ENCODE assay signal across 1 cellular context in the genomic region with DNA sequence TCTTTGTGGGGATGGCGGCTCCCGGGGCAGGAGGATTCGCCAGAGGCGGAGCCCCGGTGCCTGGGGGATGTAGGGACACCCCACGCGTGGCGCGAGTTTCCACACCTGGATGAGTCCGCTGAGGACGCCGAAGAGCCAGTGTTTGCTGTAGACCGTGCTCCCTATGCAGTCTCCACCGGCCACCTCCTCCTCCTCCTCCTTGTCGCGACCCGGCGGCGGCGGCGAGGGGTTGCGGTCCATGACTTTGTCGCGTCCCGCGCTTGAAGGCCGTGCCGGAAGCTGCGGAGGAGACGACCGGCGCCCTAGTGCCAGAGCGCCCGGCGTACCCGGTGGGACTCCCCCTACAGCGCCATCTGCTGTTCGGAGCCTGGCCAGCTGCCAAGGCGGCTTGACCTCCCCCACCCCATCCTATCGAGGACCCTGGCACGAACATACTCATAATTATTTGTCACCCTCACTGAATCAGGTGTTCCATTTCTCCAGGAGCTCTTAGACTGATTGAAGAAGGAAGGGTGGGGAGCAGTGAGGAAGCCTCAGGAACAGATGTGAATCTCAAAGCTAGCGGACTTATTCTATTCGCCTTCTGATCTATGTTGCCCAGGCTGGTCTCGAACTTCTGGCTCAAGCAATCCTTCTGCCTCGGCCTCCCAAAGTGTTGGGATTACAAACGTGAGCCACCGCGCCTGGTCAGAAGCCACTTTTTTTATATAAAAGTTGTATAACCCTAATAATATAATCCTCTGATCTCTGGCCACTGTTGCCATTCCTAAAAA.
TF ChIP-seq lines count a peak whose summit lies in the region.

A gene with protein sequence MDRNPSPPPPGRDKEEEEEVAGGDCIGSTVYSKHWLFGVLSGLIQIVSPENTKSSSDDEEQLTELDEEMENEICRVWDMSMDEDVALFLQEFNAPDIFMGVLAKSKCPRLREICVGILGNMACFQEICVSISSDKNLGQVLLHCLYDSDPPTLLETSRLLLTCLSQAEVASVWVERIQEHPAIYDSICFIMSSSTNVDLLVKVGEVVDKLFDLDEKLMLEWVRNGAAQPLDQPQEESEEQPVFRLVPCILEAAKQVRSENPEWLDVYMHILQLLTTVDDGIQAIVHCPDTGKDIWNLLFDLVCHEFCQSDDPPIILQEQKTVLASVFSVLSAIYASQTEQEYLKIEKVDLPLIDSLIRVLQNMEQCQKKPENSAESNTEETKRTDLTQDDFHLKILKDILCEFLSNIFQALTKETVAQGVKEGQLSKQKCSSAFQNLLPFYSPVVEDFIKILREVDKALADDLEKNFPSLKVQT (minus strand): TSS at position 281 of the 773 bp plus-strand sequence. CDS start 41 bp downstream, at position 240.

TF ChIP-seq in HepG2, 621 proteins besides CTCF, POLR2A, EP300 and RAD21 (continued from another document and continues in another):
- TF ChIP-seq HNF4G (IDR thresholded peaks at IDR 0.05; ENCODE audit: borderline replicate concordance, low read depth, low read length) (no peak), HNF4G (CRISPR knock-in tag; IDR thresholded peaks at IDR 0.05; ENCODE audit: borderline replicate concordance, low read depth) (0 out of 2 replicates have a peak, but pooled peaks have one; percentile 19), RBAK (CRISPR knock-in tag; IDR thresholded peaks at IDR 0.05) (no peak), ZNF7 (CRISPR knock-in tag; IDR thresholded peaks at IDR 0.05) (no peak), PRMT3 (CRISPR knock-in tag; IDR thresholded peaks at IDR 0.05; ENCODE audit: borderline replicate concordance, low read depth) (peak; percentile 32; the same call in 1 of the 2 replicates), SRY (CRISPR knock-in tag; IDR thresholded peaks at IDR 0.05) (peak; percentile 84), ZZZ3 (CRISPR knock-in tag; IDR thresholded peaks at IDR 0.05; ENCODE audit: borderline replicate concordance) (peak; percentile 88), CHD2 (IDR thresholded peaks at IDR 0.05; ENCODE audit: low read depth, low read length) (no peak; the same call in 1 of the 2 replicates), MEIS1 (CRISPR knock-in tag; IDR thresholded peaks at IDR 0.05; ENCODE audit: borderline replicate concordance) (peak; percentile 59; the same call in 1 of the 2 replicates), ZNF367 (CRISPR knock-in tag; IDR thresholded peaks at IDR 0.05; ENCODE audit: borderline replicate concordance) (no peak), ZNF713 (CRISPR knock-in tag; IDR thresholded peaks at IDR 0.05) (no peak), DMAP1 (CRISPR knock-in tag; IDR thresholded peaks at IDR 0.05) (peak; percentile 91), ZNF83 (CRISPR knock-in tag; IDR thresholded peaks at IDR 0.05; ENCODE audit: borderline replicate concordance) (no peak), NFIC (IDR thresholded peaks at IDR 0.05; ENCODE audit: low read length) (no peak), CBX5 (CRISPR knock-in tag; IDR thresholded peaks at IDR 0.05; ENCODE audit: borderline replicate concordance) (peak; percentile 72; the same call in 1 of the 2 replicates), CAMTA2 (CRISPR knock-in tag; IDR thresholded peaks at IDR 0.05; ENCODE audit: borderline replicate concordance) (no peak; the same call in 1 of the 2 replicates), FOXM1 (CRISPR knock-in tag; IDR thresholded peaks at IDR 0.05) (no peak), FOXP1 (IDR thresholded peaks at IDR 0.05) (no peak), FOXP1 (CRISPR knock-in tag; IDR thresholded peaks at IDR 0.05) (no peak), NONO (IDR thresholded peaks at IDR 0.05) (no peak), NONO (CRISPR knock-in tag; conservative IDR thresholded peaks at IDR 0.05) (peak; percentile 85; the same call in 1 of the 2 replicates), ZNF792 (CRISPR knock-in tag; IDR thresholded peaks at IDR 0.05) (peak; percentile 95), BRCA1 (CRISPR knock-in tag; IDR thresholded peaks at IDR 0.05) (0 out of 2 replicates have a peak, but pooled peaks have one; percentile 64), ZNF761 (CRISPR knock-in tag; conservative IDR thresholded peaks at IDR 0.05) (peak; percentile 78; the same call in 1 of the 2 replicates)
- TF ChIP-seq, protein P1, sequence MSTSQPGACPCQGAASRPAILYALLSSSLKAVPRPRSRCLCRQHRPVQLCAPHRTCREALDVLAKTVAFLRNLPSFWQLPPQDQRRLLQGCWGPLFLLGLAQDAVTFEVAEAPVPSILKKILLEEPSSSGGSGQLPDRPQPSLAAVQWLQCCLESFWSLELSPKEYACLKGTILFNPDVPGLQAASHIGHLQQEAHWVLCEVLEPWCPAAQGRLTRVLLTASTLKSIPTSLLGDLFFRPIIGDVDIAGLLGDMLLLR (CRISPR knock-in tag; IDR thresholded peaks at IDR 0.05): peak; percentile 81; the same call in 1 of the 2 replicates
- TF ChIP-seq, protein P2, sequence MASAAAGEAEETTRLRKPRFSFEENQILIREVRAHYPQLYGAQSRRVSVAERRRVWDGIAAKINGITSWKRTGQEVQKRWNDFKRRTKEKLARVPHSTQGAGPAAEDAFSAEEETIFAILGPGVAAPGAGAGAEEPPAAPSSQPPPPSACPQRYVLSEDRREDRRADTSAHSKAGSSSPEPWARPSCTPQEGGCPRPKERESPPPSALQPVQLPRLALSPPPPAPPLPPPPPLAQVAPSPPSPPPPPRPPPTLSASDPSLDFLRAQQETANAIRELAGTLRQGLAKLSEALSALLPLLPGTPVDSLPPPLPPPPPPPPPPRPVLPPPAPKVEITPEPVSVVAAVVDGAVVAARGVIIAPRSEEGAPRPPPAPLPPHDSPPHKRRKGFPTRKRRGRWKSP (CRISPR knock-in tag; IDR thresholded peaks at IDR 0.05): peak; percentile 81
- TF ChIP-seq, protein P3, sequence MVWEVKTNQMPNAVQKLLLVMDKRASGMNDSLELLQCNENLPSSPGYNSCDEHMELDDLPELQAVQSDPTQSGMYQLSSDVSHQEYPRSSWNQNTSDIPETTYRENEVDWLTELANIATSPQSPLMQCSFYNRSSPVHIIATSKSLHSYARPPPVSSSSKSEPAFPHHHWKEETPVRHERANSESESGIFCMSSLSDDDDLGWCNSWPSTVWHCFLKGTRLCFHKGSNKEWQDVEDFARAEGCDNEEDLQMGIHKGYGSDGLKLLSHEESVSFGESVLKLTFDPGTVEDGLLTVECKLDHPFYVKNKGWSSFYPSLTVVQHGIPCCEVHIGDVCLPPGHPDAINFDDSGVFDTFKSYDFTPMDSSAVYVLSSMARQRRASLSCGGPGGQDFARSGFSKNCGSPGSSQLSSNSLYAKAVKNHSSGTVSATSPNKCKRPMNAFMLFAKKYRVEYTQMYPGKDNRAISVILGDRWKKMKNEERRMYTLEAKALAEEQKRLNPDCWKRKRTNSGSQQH (CRISPR knock-in tag; IDR thresholded peaks at IDR 0.05; ENCODE audit: low read depth): no peak; the same call in 1 of the 2 replicates
- TF ChIP-seq, protein P4, sequence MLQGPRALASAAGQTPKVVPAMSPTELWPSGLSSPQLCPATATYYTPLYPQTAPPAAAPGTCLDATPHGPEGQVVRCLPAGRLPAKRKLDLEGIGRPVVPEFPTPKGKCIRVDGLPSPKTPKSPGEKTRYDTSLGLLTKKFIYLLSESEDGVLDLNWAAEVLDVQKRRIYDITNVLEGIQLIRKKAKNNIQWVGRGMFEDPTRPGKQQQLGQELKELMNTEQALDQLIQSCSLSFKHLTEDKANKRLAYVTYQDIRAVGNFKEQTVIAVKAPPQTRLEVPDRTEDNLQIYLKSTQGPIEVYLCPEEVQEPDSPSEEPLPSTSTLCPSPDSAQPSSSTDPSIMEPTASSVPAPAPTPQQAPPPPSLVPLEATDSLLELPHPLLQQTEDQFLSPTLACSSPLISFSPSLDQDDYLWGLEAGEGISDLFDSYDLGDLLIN (CRISPR knock-in tag; IDR thresholded peaks at IDR 0.05; ENCODE audit: borderline replicate concordance): no peak
- TF ChIP-seq, protein P5, sequence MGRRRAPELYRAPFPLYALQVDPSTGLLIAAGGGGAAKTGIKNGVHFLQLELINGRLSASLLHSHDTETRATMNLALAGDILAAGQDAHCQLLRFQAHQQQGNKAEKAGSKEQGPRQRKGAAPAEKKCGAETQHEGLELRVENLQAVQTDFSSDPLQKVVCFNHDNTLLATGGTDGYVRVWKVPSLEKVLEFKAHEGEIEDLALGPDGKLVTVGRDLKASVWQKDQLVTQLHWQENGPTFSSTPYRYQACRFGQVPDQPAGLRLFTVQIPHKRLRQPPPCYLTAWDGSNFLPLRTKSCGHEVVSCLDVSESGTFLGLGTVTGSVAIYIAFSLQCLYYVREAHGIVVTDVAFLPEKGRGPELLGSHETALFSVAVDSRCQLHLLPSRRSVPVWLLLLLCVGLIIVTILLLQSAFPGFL (CRISPR knock-in tag; IDR thresholded peaks at IDR 0.05): no peak
- TF ChIP-seq, protein P6, sequence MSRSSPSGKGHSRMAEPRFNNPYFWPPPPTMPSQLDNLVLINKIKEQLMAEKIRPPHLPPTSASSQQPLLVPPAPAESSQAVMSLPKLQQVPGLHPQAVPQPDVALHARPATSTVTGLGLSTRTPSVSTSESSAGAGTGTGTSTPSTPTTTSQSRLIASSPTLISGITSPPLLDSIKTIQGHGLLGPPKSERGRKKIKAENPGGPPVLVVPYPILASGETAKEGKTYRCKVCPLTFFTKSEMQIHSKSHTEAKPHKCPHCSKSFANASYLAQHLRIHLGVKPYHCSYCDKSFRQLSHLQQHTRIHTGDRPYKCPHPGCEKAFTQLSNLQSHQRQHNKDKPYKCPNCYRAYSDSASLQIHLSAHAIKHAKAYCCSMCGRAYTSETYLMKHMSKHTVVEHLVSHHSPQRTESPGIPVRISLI (CRISPR knock-in tag; IDR thresholded peaks at IDR 0.05; ENCODE audit: borderline replicate concordance): peak; percentile 62; the same call in 1 of the 2 replicates
- TF ChIP-seq, protein P7, sequence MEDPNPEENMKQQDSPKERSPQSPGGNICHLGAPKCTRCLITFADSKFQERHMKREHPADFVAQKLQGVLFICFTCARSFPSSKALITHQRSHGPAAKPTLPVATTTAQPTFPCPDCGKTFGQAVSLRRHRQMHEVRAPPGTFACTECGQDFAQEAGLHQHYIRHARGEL (CRISPR knock-in tag; IDR thresholded peaks at IDR 0.05): no peak
- TF ChIP-seq, protein P8, sequence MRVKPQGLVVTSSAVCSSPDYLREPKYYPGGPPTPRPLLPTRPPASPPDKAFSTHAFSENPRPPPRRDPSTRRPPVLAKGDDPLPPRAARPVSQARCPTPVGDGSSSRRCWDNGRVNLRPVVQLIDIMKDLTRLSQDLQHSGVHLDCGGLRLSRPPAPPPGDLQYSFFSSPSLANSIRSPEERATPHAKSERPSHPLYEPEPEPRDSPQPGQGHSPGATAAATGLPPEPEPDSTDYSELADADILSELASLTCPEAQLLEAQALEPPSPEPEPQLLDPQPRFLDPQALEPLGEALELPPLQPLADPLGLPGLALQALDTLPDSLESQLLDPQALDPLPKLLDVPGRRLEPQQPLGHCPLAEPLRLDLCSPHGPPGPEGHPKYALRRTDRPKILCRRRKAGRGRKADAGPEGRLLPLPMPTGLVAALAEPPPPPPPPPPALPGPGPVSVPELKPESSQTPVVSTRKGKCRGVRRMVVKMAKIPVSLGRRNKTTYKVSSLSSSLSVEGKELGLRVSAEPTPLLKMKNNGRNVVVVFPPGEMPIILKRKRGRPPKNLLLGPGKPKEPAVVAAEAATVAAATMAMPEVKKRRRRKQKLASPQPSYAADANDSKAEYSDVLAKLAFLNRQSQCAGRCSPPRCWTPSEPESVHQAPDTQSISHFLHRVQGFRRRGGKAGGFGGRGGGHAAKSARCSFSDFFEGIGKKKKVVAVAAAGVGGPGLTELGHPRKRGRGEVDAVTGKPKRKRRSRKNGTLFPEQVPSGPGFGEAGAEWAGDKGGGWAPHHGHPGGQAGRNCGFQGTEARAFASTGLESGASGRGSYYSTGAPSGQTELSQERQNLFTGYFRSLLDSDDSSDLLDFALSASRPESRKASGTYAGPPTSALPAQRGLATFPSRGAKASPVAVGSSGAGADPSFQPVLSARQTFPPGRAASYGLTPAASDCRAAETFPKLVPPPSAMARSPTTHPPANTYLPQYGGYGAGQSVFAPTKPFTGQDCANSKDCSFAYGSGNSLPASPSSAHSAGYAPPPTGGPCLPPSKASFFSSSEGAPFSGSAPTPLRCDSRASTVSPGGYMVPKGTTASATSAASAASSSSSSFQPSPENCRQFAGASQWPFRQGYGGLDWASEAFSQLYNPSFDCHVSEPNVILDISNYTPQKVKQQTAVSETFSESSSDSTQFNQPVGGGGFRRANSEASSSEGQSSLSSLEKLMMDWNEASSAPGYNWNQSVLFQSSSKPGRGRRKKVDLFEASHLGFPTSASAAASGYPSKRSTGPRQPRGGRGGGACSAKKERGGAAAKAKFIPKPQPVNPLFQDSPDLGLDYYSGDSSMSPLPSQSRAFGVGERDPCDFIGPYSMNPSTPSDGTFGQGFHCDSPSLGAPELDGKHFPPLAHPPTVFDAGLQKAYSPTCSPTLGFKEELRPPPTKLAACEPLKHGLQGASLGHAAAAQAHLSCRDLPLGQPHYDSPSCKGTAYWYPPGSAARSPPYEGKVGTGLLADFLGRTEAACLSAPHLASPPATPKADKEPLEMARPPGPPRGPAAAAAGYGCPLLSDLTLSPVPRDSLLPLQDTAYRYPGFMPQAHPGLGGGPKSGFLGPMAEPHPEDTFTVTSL (CRISPR knock-in tag; IDR thresholded peaks at IDR 0.05; ENCODE audit: borderline replicate concordance): no peak; the same call in 1 of the 2 replicates
- TF ChIP-seq, protein P9, sequence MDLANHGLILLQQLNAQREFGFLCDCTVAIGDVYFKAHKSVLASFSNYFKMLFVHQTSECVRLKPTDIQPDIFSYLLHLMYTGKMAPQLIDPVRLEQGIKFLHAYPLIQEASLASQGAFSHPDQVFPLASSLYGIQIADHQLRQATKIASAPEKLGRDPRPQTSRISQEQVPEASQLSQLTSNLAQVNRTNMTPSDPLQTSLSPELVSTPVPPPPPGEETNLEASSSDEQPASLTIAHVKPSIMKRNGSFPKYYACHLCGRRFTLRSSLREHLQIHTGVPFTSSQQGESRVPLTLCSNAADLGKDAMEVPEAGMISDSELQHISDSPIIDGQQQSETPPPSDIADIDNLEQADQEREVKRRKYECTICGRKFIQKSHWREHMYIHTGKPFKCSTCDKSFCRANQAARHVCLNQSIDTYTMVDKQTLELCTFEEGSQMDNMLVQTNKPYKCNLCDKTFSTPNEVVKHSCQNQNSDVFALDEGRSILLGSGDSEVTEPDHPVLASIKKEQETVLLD (CRISPR knock-in tag; IDR thresholded peaks at IDR 0.05; ENCODE audit: low read depth): no peak
- TF ChIP-seq, protein P10, sequence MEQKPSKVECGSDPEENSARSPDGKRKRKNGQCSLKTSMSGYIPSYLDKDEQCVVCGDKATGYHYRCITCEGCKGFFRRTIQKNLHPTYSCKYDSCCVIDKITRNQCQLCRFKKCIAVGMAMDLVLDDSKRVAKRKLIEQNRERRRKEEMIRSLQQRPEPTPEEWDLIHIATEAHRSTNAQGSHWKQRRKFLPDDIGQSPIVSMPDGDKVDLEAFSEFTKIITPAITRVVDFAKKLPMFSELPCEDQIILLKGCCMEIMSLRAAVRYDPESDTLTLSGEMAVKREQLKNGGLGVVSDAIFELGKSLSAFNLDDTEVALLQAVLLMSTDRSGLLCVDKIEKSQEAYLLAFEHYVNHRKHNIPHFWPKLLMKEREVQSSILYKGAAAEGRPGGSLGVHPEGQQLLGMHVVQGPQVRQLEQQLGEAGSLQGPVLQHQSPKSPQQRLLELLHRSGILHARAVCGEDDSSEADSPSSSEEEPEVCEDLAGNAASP (CRISPR knock-in tag; IDR thresholded peaks at IDR 0.05; ENCODE audit: borderline replicate concordance): no peak
